Comparison of ENCODE assay signal across 21 cellular contexts in the genomic region with DNA sequence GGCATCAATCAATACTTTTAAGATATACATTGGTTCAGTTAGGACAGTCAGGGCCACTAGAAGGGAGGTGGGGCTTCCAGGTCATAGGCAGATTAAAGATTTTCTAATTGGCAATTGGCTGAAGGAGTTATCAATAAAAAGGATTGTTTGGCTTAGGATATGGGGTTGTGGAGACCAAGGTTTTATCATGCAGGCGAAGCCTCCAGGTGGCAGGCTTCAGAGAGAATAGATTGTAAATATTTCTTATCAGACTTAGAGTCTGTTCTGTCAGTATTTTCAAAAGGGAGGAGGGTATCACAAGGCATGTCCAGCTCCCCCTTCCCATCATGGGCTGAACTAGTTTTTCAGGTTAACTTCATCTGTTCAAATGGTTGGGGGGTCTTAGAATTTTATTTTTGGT.
"Had no signal": no experiment of that assay in that cellular context is flagged by ENCODE, and none has a peak within 500 bp of the region (broad histone marks: within the 10 kb centered on the region; RNA-seq: fewer than 3 reads in every experiment).

No MANE protein-coding gene starts in this region.

- H3K9ac ChIP-seq: neural progenitor cell had no signal

- H3K4me3 Mint-ChIP-seq: activated CD4-positive, alpha-beta memory T cell treated with anti-CD3 and anti-CD28 coated beads for 36 hours; activated naive CD4-positive, alpha-beta T cell treated with anti-CD3 and anti-CD28 coated beads for 36 hours; activated naive CD8-positive, alpha-beta T cell treated with anti-CD3 and anti-CD28 coated beads, Interleukin-2, amount 10 ng/mL, durations not matched to agents 7 days and 5 days; activated T-cell treated with anti-CD3 and anti-CD28 coated beads, Interleukin-2, amount 50 U/mL, for 72 hours; naive thymus-derived CD4-positive, alpha-beta T cell; neural progenitor cell; stimulated activated naive CD8-positive, alpha-beta T cell treated with anti-CD3 and anti-CD28 coated beads, Interleukin-15, Interleukin-2, amounts not matched to agents 100 ng/mL and 50 ng/mL, for 24 hours had no signal

- H3K27ac ChIP-seq: coronary artery, epithelial cell of prostate, lower lobe of right lung, neural progenitor cell, thyroid gland had no signal

- H3K4me2 ChIP-seq: neural progenitor cell had no signal

- H3K4me3 ChIP-seq: coronary artery, lower lobe of right lung, neural progenitor cell, thyroid gland had no signal

- H3K27me3 ChIP-seq: neural progenitor cell, thyroid gland had no signal

- DNase-seq: activated CD4-positive, alpha-beta memory T cell treated with anti-CD3 and anti-CD28 coated beads for 36 hours; activated CD4-positive, alpha-beta T cell treated with anti-CD3 and anti-CD28 coated beads for 4 hours; activated CD4-positive, CD25-positive, alpha-beta regulatory T cell; activated effector memory CD4-positive, alpha-beta T cell treated with Interleukin-2 at 50 U/mL for 16 hours; activated naive CD4-positive, alpha-beta T cell treated with anti-CD3 and anti-CD28 coated beads for 36 hours; activated naive CD8-positive, alpha-beta T cell treated with anti-CD3 and anti-CD28 coated beads, Interleukin-2, amount 10 ng/mL, durations not matched to agents 7 days and 5 days; activated T-cell treated with anti-CD3 and anti-CD28 coated beads, Interleukin-2, amount 50 U/mL, for 72 hours; amygdala; cerebellar nuclear complex; kidney; lower lobe of right lung; naive thymus-derived CD4-positive, alpha-beta T cell; stimulated activated CD4-positive, alpha-beta T cell treated with anti-CD3 and anti-CD28 coated beads, Interleukin-4, amount 100 ng/mL, for 24 hours; substantia nigra; thyroid gland had no signal

- FAIRE-seq: kidney, TTC549 had no signal

- H3K36me3 ChIP-seq: lower lobe of right lung, neural progenitor cell, thyroid gland had no signal

- H3K9me3 ChIP-seq: lower lobe of right lung, thyroid gland had no signal

- H3K9me3 Mint-ChIP-seq: activated CD4-positive, alpha-beta memory T cell treated with anti-CD3 and anti-CD28 coated beads for 36 hours; activated naive CD4-positive, alpha-beta T cell treated with anti-CD3 and anti-CD28 coated beads for 36 hours; activated naive CD8-positive, alpha-beta T cell treated with anti-CD3 and anti-CD28 coated beads, Interleukin-2, amount 10 ng/mL, durations not matched to agents 7 days and 5 days; activated T-cell treated with anti-CD3 and anti-CD28 coated beads, Interleukin-2, amount 50 U/mL, for 72 hours; stimulated activated naive CD8-positive, alpha-beta T cell treated with anti-CD3 and anti-CD28 coated beads, Interleukin-15, Interleukin-2, amounts not matched to agents 100 ng/mL and 50 ng/mL, for 24 hours had no signal

- ATAC-seq: activated T-cell treated with anti-CD3 and anti-CD28 coated beads, Interleukin-2, amount 50 U/mL, for 72 hours; lower lobe of right lung; naive thymus-derived CD4-positive, alpha-beta T cell; sciatic nerve had no signal

- H3K4me1 Mint-ChIP-seq: activated naive CD8-positive, alpha-beta T cell treated with anti-CD3 and anti-CD28 coated beads, Interleukin-2, amount 10 ng/mL, durations not matched to agents 7 days and 5 days; naive thymus-derived CD4-positive, alpha-beta T cell; neural progenitor cell had no signal

- H2AFZ ChIP-seq: neural progenitor cell had no signal

- H3K4me1 ChIP-seq: lower lobe of right lung, neural progenitor cell, thyroid gland had no signal

- H3K27ac Mint-ChIP-seq: activated CD4-positive, alpha-beta memory T cell treated with anti-CD3 and anti-CD28 coated beads for 36 hours; activated naive CD4-positive, alpha-beta T cell treated with anti-CD3 and anti-CD28 coated beads for 36 hours; activated naive CD8-positive, alpha-beta T cell treated with anti-CD3 and anti-CD28 coated beads, Interleukin-2, amount 10 ng/mL, durations not matched to agents 7 days and 5 days; activated T-cell treated with anti-CD3 and anti-CD28 coated beads, Interleukin-2, amount 50 U/mL, for 72 hours; naive thymus-derived CD4-positive, alpha-beta T cell; neural progenitor cell; stimulated activated naive CD8-positive, alpha-beta T cell treated with anti-CD3 and anti-CD28 coated beads, Interleukin-15, Interleukin-2, amounts not matched to agents 100 ng/mL and 50 ng/mL, for 24 hours had no signal

- H3K36me3 Mint-ChIP-seq: activated CD4-positive, alpha-beta memory T cell treated with anti-CD3 and anti-CD28 coated beads for 36 hours; activated naive CD8-positive, alpha-beta T cell treated with anti-CD3 and anti-CD28 coated beads, Interleukin-2, amount 10 ng/mL, durations not matched to agents 7 days and 5 days; naive thymus-derived CD4-positive, alpha-beta T cell; neural progenitor cell had no signal
